Comparison of ENCODE assay signal across 33 cellular contexts in the genomic region with DNA sequence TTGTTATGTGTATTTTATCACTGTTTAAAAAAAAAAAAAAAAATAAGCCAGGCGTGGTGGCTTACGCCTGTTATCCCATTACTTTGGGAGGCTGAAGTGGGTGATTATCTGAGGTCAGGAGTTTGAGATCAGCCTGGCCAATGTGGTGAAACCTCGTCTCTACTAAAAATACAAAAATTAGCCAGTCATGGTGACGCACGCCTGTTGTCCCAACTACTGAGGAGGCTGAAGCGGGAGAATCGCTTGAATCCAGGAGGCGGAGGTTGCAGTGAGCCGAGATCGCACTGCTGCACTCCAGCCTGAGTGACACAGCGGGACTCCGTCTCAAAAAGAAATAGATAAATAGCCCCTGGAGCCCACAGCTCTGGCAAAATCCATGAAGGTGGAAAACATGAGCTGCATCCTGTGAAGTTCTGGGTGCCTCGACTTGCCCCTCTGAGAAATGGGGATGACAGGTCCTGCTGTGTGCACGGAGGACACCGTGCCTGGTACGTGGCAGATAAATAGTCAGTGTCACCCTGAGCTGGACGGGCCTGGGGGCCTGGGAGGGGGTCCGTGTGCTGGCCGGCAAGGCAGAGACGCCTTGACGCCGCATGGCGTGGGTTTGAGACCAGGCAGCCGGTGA. TPM values are rescaled to one million over a fixed set of nuclear protein-coding genes. Genes with fewer than 3 reads are reported as not detected.
DNase-seq lines count a peak whose midpoint lies in the region; ATAC-seq, FAIRE-seq and TF ChIP-seq lines count a peak whose summit lies in the region.
"Had no signal": no experiment of that assay in that cellular context is flagged by ENCODE, and none has a peak within 500 bp of the region (broad histone marks: within the 10 kb centered on the region; RNA-seq: fewer than 3 reads in every experiment).

No MANE protein-coding gene starts in this region.

- DNase-seq in HepG2 (ENCODE audit: low spot score) (no peak), right lobe of liver (no peak), NT2/D1 (ENCODE audit: low read depth, low spot score) (no peak), K562 (ENCODE audit: extremely low read depth in 1 of 4, low spot score in 3 of 4) (no peak), NCI-H526 treated with DMSO at 0.1 percent for 48 hours (lab: John Stamatoyannopoulos, UW) (no peak), foreskin melanocyte (no peak)
- no peak for DNase-seq in stimulated activated CD4-positive, alpha-beta T cell treated with anti-CD3 and anti-CD28 coated beads, Interleukin-4, amount 100 ng/mL, for 1 hour
- DNase-seq: ACHN; BE2C; C1 segment of cervical spinal cord; CD4-positive, alpha-beta memory T cell; CD4-positive, CD25-positive, alpha-beta regulatory T cell; CD8-positive, alpha-beta memory T cell; COR-L47; DMS 273 treated with DMSO at 0.1 percent for 48 hours; DMS153; DMS53; DMS79; DND-41; EL; GDM1 had no signal

- TF ChIP-seq RAD21 in HepG2 (CRISPR knock-in tag; IDR thresholded peaks at IDR 0.05) = no peak
- no peak for TF ChIP-seq RAD21 in K562 (CRISPR knock-in tag; conservative IDR thresholded peaks at IDR 0.05 in 1 of 2, IDR thresholded peaks at IDR 0.05 in 1 of 2)

- H3K4me2 ChIP-seq in HepG2 (ENCODE audit: low read depth, low read length) (no peak overlapping the region), K562 (ENCODE audit: insufficient read depth, low read length) (no peak overlapping the region)
- H3K4me2 ChIP-seq: BLaER1 had no signal

- H3K9me3 ChIP-seq in HepG2 (ENCODE audit: low read length) = no peaks in the 10 kb centered on the region
- no peaks in the 10 kb centered on the region for H3K9me3 ChIP-seq in right lobe of liver
- H3K9me3 ChIP-seq in NT2/D1 (ENCODE audit: insufficient read depth, low read length) = no peaks in the 10 kb centered on the region
- no peaks in the 10 kb centered on the region for H3K9me3 ChIP-seq in K562 (replicated peaks; ENCODE audit: control insufficient read depth, insufficient read depth, low read depth, low read length)
- H3K9me3 ChIP-seq: BE2C, BLaER1 had no signal

- H3K9ac ChIP-seq in HepG2 (ENCODE audit: insufficient read depth, low read depth, low read length) (no peak overlapping the region), NT2/D1 (ENCODE audit: insufficient read length, low read depth) (peak overlapping the region; percentile 1), K562 (ENCODE audit: insufficient read depth in 1 of 2, low read depth in 2 of 2, low read length in 2 of 2) (no peak overlapping the region)
- H3K9ac ChIP-seq: BLaER1 had no signal

- H3K27me3 ChIP-seq in HepG2 (ENCODE audit: control insufficient read depth in 1 of 2, insufficient read depth in 2 of 2, low read length in 2 of 2) (no peaks in the 10 kb centered on the region), right lobe of liver (peaks cover 0 to 4% of the 10 kb centered on the region in 2 donors), NT2/D1 (ENCODE audit: insufficient read depth, insufficient read length) (no peaks in the 10 kb centered on the region), K562 (ENCODE audit: control insufficient read depth in 2 of 2, insufficient read depth in 2 of 2, low read length in 2 of 2) (no peaks in the 10 kb centered on the region; a peak in 1 of 5 replicates)
- H3K27me3 ChIP-seq: BLaER1 had no signal

- TF ChIP-seq POLR2A in HepG2 (IDR thresholded peaks at IDR 0.05; ENCODE audit: insufficient read depth in 1 of 2, low read depth in 2 of 2, low read length in 2 of 2) = no peak
- TF ChIP-seq POLR2A in right lobe of liver (IDR thresholded peaks at IDR 0.05) = no peak
- TF ChIP-seq POLR2A in K562 (conservative IDR thresholded peaks at IDR 0.05) = no peak

- in situ Hi-C loops in HepG2 (cut with HindIII; ENCODE audit: extremely low pct_ligation_motif_present, low pct_unique_long_range_greater_than_20kb) (no loop called here), K562 (cut with MboI) (no loop called here)

- H3K27ac ChIP-seq in HepG2 (ENCODE audit: extremely low read length, insufficient read depth, low read length) (no peak overlapping the region), right lobe of liver (no peak overlapping the region), K562 (ENCODE audit: extremely low read depth, low read depth, low read length) (no peak overlapping the region)
- H3K27ac ChIP-seq: 22Rv1, BLaER1 had no signal

- no peaks in the 10 kb centered on the region for H3K9me1 ChIP-seq in K562 (ENCODE audit: control insufficient read depth, insufficient read depth, low read length)

- ATAC-seq in HepG2 = no peak
- no peak for ATAC-seq in right lobe of liver
- no peak for ATAC-seq in K562
- peak; percentile 15 for ATAC-seq in esophagus mucosa
- ATAC-seq: GM12878 had no signal

- TF ChIP-seq CTCF in HepG2 (CRISPR knock-in tag; IDR thresholded peaks at IDR 0.05) (no peak), right lobe of liver (IDR thresholded peaks at IDR 0.05) (no peak), K562 (IDR thresholded peaks at IDR 0.05 in 2 of 3, conservative IDR thresholded peaks at IDR 0.05 in 1 of 3; ENCODE audit: insufficient read depth in 2 of 3, low read depth in 1 of 3, low read length in 3 of 3) (no peak)

- CTCF ChIA-PET in HepG2 (lab: Yijun Ruan, JAX; ENCODE audit: low intra/inter-chr PET ratio, low total read pairs) (no interaction called here), K562 (lab: Yijun Ruan, JAX; ENCODE audit: low intra/inter-chr PET ratio) (no interaction called here)

- H2AFZ ChIP-seq in HepG2 (ENCODE audit: low read length) (no peak overlapping the region), K562 (ENCODE audit: low read depth, low read length) (no peak overlapping the region)

- H4K20me1 ChIP-seq in HepG2 (ENCODE audit: insufficient read depth, low read length) (no peaks in the 10 kb centered on the region), K562 (replicated peaks; ENCODE audit: control insufficient read depth, insufficient read depth, low read length) (no peaks in the 10 kb centered on the region; the same call in 1 of the 2 replicates)
- H4K20me1 ChIP-seq: BLaER1 had no signal

- H3K79me2 ChIP-seq in HepG2 (ENCODE audit: insufficient read depth, low read length) (no peaks in the 10 kb centered on the region), K562 (ENCODE audit: control insufficient read depth, insufficient read depth, low read length) (no peaks in the 10 kb centered on the region)

- H3K36me3 ChIP-seq in HepG2 (replicated peaks in 1 of 2; ENCODE audit: control insufficient read depth in 1 of 2, insufficient read depth in 2 of 2, low read length in 2 of 2) = no peaks in the 10 kb centered on the region
- no peaks in the 10 kb centered on the region for H3K36me3 ChIP-seq in right lobe of liver
- peaks cover 18% of the 10 kb centered on the region for H3K36me3 ChIP-seq in NT2/D1 (ENCODE audit: insufficient read depth, insufficient read length, low read length)
- H3K36me3 ChIP-seq in K562 (ENCODE audit: control insufficient read depth, insufficient read depth, low read length) = peaks cover 3% of the 10 kb centered on the region; the same call in 1 of the 3 replicates
- H3K36me3 ChIP-seq: BE2C had no signal

- 73% methylated on average over 22 of the region's 24 CpGs for WGBS in HepG2 (ENCODE audit: low lambda C conversion rate)
- WGBS in right lobe of liver (ENCODE audit: insufficient coverage, low coverage, low lambda C conversion rate, missing lambda C conversion rate) = 82% methylated on average over 15 of the region's 24 CpGs
- WGBS in K562 (ENCODE audit: insufficient coverage, low coverage, missing lambda C conversion rate) = 35% methylated on average over 22 of the region's 24 CpGs

- no peak overlapping the region for H3K4me3 ChIP-seq in HepG2 (replicated peaks in 1 of 3; ENCODE audit: insufficient read depth in 1 of 3, low read depth in 2 of 3, low read length in 3 of 3)
- no peak overlapping the region for H3K4me3 ChIP-seq in right lobe of liver
- H3K4me3 ChIP-seq in NT2/D1 (ENCODE audit: insufficient read length, low read depth) = no peak overlapping the region
- H3K4me3 ChIP-seq in K562 = no peak overlapping the region
- H3K4me3 ChIP-seq: BLaER1, GM12878 had no signal

- H3K4me1 ChIP-seq in HepG2 (ENCODE audit: insufficient read depth, low read length) = no peaks in the 10 kb centered on the region
- H3K4me1 ChIP-seq in right lobe of liver = no peaks in the 10 kb centered on the region
- peaks cover 2% of the 10 kb centered on the region for H3K4me1 ChIP-seq in NT2/D1 (ENCODE audit: insufficient read depth, insufficient read length)
- H3K4me1 ChIP-seq in K562 (replicated peaks in 1 of 2; ENCODE audit: control insufficient read depth in 2 of 2, insufficient read depth in 2 of 2, low read length in 2 of 2) = peaks cover 0 to 8% of the 10 kb centered on the region in 2 experiments; a peak in 2 of 5 replicates
- H3K4me1 ChIP-seq: BE2C had no signal

- no peak for TF ChIP-seq EP300 in HepG2 (IDR thresholded peaks at IDR 0.05; ENCODE audit: low read depth in 2 of 2, low read length in 2 of 2)
- no peak for TF ChIP-seq EP300 in HepG2 (CRISPR knock-in tag; IDR thresholded peaks at IDR 0.05; ENCODE audit: borderline replicate concordance)
- TF ChIP-seq EP300 in K562 (IDR thresholded peaks at IDR 0.05; ENCODE audit: low read length) = no peak

- BruUV-seq in HepG2 (replicated peaks; lab: Mats Ljungman, UMichigan) (no TSS peak), K562 (replicated peaks; lab: Mats Ljungman, UMichigan) (no TSS peak)

- intact Hi-C loops in HepG2 (cut with micrococcal nuclease; ENCODE audit: unreplicated experiment) (no loop called here), right lobe of liver (cut with DNase I) (no loop called here), K562 (cut with micrococcal nuclease) (no loop called here)

- FAIRE-seq in HepG2 (lab: Jason Lieb, UNC) (no peak), K562 (lab: Jason Lieb, UNC) (no peak)
- FAIRE-seq: GM12878, GM12892, GM18507 had no signal

- POLR2A ChIA-PET in HepG2 (lab: Yijun Ruan, JAX) = no interaction called here
- POLR2A ChIA-PET in K562 (lab: Yijun Ruan, JAX) = interaction anchor here (0.8 kb wide), 1 partner anchor 17 kb away, joined by 3 read pairs; no protein-coding TSS in a partner anchor

RNA-seq across cellular contexts. Expression of a gene that starts 6.3 kb away (rescaled TPM):
- total RNA-seq in HepG2 (2016; rRNA removed; fragmentation: Illumina TruSeq; extraction: Trizol) (0.14 and 0.31 TPM in 2 replicates), right lobe of liver (1 to 10 TPM in 1 of 6 experiments, under 1 TPM in 5; 0.07 to 1.6 (median 0.34) TPM), K562 (2014; rRNA removed) (0.05 and 0.73 TPM in 2 replicates), K562 (2014; rRNA removed; fragmentation: Illumina TruSeq; extraction: Trizol) (0.07 and 0.26 TPM in 2 replicates), K562 (2015; rRNA removed; fragmentation: Illumina TruSeq; extraction: Trizol) (0.36 and 0.41 TPM in 2 replicates), K562 (2021) (0.29 and 0.49 TPM in 2 replicates), esophagus mucosa (not detected)
- 0.35 TPM in 1 of 2 replicates, not detected in the other for total RNA-seq in HepG2 (2016; cell fraction: cytosol; rRNA removed; fragmentation: Illumina TruSeq; extraction: Trizol; ENCODE audit: low read depth)
- total RNA-seq in HepG2 (2016; cell fraction: insoluble cytoplasmic fraction; rRNA removed; fragmentation: Illumina TruSeq; extraction: Trizol) = 0.16 and 0.30 TPM in 2 replicates
- total RNA-seq in HepG2 (2016; cell fraction: membrane; rRNA removed; fragmentation: Illumina TruSeq; extraction: Trizol) = 0.12 and 0.28 TPM in 2 replicates
- 0.66 and 0.68 TPM in 2 replicates for total RNA-seq in HepG2 (2016; cell fraction: nucleus; rRNA removed; fragmentation: Illumina TruSeq; extraction: Trizol)
- polyA plus RNA-seq in HepG2 (2011; rRNA removed) (0.84 and 0.91 TPM in 2 replicates), K562 (2011; rRNA removed) (0.28 and 0.38 TPM in 2 replicates), K562 (2014; fragmentation: Illumina TruSeq; extraction: Trizol) (0.22 and 0.39 TPM in 2 replicates), K562 (2014; fragmentation: Nextera tagmentation; extraction: Ambion mirVana) (under 1 TPM; 0.01 to 0.07 TPM), K562 (2014; rRNA removed) (0.27 and 0.56 TPM in 2 replicates)
- 0.23 and 0.43 TPM in 2 replicates for polyA plus RNA-seq in HepG2 (2011; cell fraction: cytosol; rRNA removed)
- 3.4 and 3.5 TPM in 2 replicates for polyA plus RNA-seq in HepG2 (2011; cell fraction: nucleus; rRNA removed)
- 2.1 and 2.4 TPM in 2 replicates for polyA plus RNA-seq in HepG2 (2012)
- 0.07 and 0.20 TPM in 2 replicates for polyA plus RNA-seq in HepG2 (2016; cell fraction: cytosol; fragmentation: Illumina TruSeq; extraction: Trizol; ENCODE audit: low read depth)
- 0.19 and 0.47 TPM in 2 replicates for polyA plus RNA-seq in HepG2 (2016; cell fraction: insoluble cytoplasmic fraction; fragmentation: Illumina TruSeq; extraction: Trizol; ENCODE audit: low read depth)
- polyA plus RNA-seq in HepG2 (2016; cell fraction: membrane; fragmentation: Illumina TruSeq; extraction: Trizol; ENCODE audit: low read depth) = 0.15 and 0.30 TPM in 2 replicates
- polyA plus RNA-seq in HepG2 (2016; cell fraction: nucleus; fragmentation: Illumina TruSeq; extraction: Trizol; ENCODE audit: insufficient read depth, low read depth) = 1.6 and 1.9 TPM in 2 replicates
- 0.44 and 0.56 TPM in 2 replicates for polyA minus RNA-seq in HepG2 (2011; rRNA and poly(A)+ RNA removed; ENCODE audit: low replicate concordance)
- polyA minus RNA-seq in HepG2 (2011; cell fraction: cytosol; rRNA and poly(A)+ RNA removed) = 0.40 TPM in 1 of 2 replicates, not detected in the other
- polyA minus RNA-seq in HepG2 (2011; cell fraction: nucleus; rRNA and poly(A)+ RNA removed) = 0.75 and 0.77 TPM in 2 replicates
- 0.18 and 0.69 TPM in 2 replicates for total RNA-seq in K562 (2011; cell fraction: chromatin; rRNA removed; ENCODE audit: low replicate concordance)
- total RNA-seq in K562 (2011; cell fraction: nucleolus; rRNA removed) = 0.50 and 0.53 TPM in 2 replicates
- 0.81 and 0.99 TPM in 2 replicates for total RNA-seq in K562 (2011; cell fraction: nucleoplasm; rRNA removed)
- polyA plus RNA-seq in K562 (2011; cell fraction: cytosol; rRNA removed) = 0.21 and 0.25 TPM in 2 replicates
- polyA plus RNA-seq in K562 (2011; cell fraction: nucleus; rRNA removed) = 1.4 and 2.7 TPM in 2 replicates
- 0.52 and 0.54 TPM in 2 replicates for polyA plus RNA-seq in K562 (2012)
- polyA minus RNA-seq in K562 (2011; rRNA and poly(A)+ RNA removed) = 0.18 and 0.30 TPM in 2 replicates
- not detected in 2 replicates for polyA minus RNA-seq in K562 (2011; cell fraction: cytosol; rRNA and poly(A)+ RNA removed)
- 0.27 and 0.44 TPM in 2 replicates for polyA minus RNA-seq in K562 (2011; cell fraction: nucleus; rRNA and poly(A)+ RNA removed)
- total RNA-seq: A172, GM12878 had no signal
- polyA plus RNA-seq: AG04450; CD14-positive monocyte; CD4-positive, CD25-positive, alpha-beta regulatory T cell; CD8-positive, alpha-beta memory T cell had no signal

RNA-seq across cellular contexts. Expression of a gene that starts 32.4 kb away (rescaled TPM):
- total RNA-seq in HepG2 (2016; rRNA removed; fragmentation: Illumina TruSeq; extraction: Trizol) (20.0 and 56.0 TPM in 2 replicates), right lobe of liver (10 to 100 TPM; 32.0 to 59.9 (median 40.4) TPM), K562 (2014; rRNA removed) (49.3 and 79.1 TPM in 2 replicates), K562 (2014; rRNA removed; fragmentation: Illumina TruSeq; extraction: Trizol) (11.6 and 20.2 TPM in 2 replicates), K562 (2015; rRNA removed; fragmentation: Illumina TruSeq; extraction: Trizol) (39.7 and 47.4 TPM in 2 replicates), K562 (2021) (120 and 126 TPM in 2 replicates), esophagus mucosa (37.5 TPM)
- 14.5 and 16.6 TPM in 2 replicates for total RNA-seq in HepG2 (2016; cell fraction: cytosol; rRNA removed; fragmentation: Illumina TruSeq; extraction: Trizol; ENCODE audit: low read depth)
- total RNA-seq in HepG2 (2016; cell fraction: insoluble cytoplasmic fraction; rRNA removed; fragmentation: Illumina TruSeq; extraction: Trizol) = 22.2 and 58.2 TPM in 2 replicates
- 36.2 and 36.4 TPM in 2 replicates for total RNA-seq in HepG2 (2016; cell fraction: membrane; rRNA removed; fragmentation: Illumina TruSeq; extraction: Trizol)
- total RNA-seq in HepG2 (2016; cell fraction: nucleus; rRNA removed; fragmentation: Illumina TruSeq; extraction: Trizol) = 45.5 and 60.9 TPM in 2 replicates
- polyA plus RNA-seq in HepG2 (2011; rRNA removed) (42.6 and 55.5 TPM in 2 replicates), K562 (2011; rRNA removed) (39.6 and 55.9 TPM in 2 replicates), K562 (2014; fragmentation: Illumina TruSeq; extraction: Trizol) (25.6 and 56.1 TPM in 2 replicates), K562 (2014; fragmentation: Nextera tagmentation; extraction: Ambion mirVana) (1 to 10 TPM; 3.8 to 5.9 TPM), K562 (2014; rRNA removed) (58.0 and 62.8 TPM in 2 replicates)
- 34.0 and 56.6 TPM in 2 replicates for polyA plus RNA-seq in HepG2 (2011; cell fraction: cytosol; rRNA removed)
- 87.2 and 112 TPM in 2 replicates for polyA plus RNA-seq in HepG2 (2011; cell fraction: nucleus; rRNA removed)
- 29.1 and 45.2 TPM in 2 replicates for polyA plus RNA-seq in HepG2 (2012)
- polyA plus RNA-seq in HepG2 (2016; cell fraction: cytosol; fragmentation: Illumina TruSeq; extraction: Trizol; ENCODE audit: low read depth) = 21.6 and 23.7 TPM in 2 replicates
- polyA plus RNA-seq in HepG2 (2016; cell fraction: insoluble cytoplasmic fraction; fragmentation: Illumina TruSeq; extraction: Trizol; ENCODE audit: low read depth) = 19.8 and 29.4 TPM in 2 replicates
- 31.3 and 31.9 TPM in 2 replicates for polyA plus RNA-seq in HepG2 (2016; cell fraction: membrane; fragmentation: Illumina TruSeq; extraction: Trizol; ENCODE audit: low read depth)
- polyA plus RNA-seq in HepG2 (2016; cell fraction: nucleus; fragmentation: Illumina TruSeq; extraction: Trizol; ENCODE audit: insufficient read depth, low read depth) = 109 and 110 TPM in 2 replicates
- 99.1 and 126 TPM in 2 replicates for polyA minus RNA-seq in HepG2 (2011; rRNA and poly(A)+ RNA removed; ENCODE audit: low replicate concordance)
- 41.8 and 46.2 TPM in 2 replicates for polyA minus RNA-seq in HepG2 (2011; cell fraction: cytosol; rRNA and poly(A)+ RNA removed)
- 16.4 and 18.6 TPM in 2 replicates for polyA minus RNA-seq in HepG2 (2011; cell fraction: nucleus; rRNA and poly(A)+ RNA removed)
- total RNA-seq in K562 (2011; cell fraction: chromatin; rRNA removed; ENCODE audit: low replicate concordance) = 48.8 and 166 TPM in 2 replicates
- total RNA-seq in K562 (2011; cell fraction: nucleolus; rRNA removed) = 171 and 189 TPM in 2 replicates
- 87.3 and 91.6 TPM in 2 replicates for total RNA-seq in K562 (2011; cell fraction: nucleoplasm; rRNA removed)
- polyA plus RNA-seq in K562 (2011; cell fraction: cytosol; rRNA removed) = 53.3 and 119 TPM in 2 replicates
- polyA plus RNA-seq in K562 (2011; cell fraction: nucleus; rRNA removed) = 113 and 190 TPM in 2 replicates
- 69.1 and 86.6 TPM in 2 replicates for polyA plus RNA-seq in K562 (2012)
- 11.0 and 30.4 TPM in 2 replicates for polyA minus RNA-seq in K562 (2011; rRNA and poly(A)+ RNA removed)
- polyA minus RNA-seq in K562 (2011; cell fraction: cytosol; rRNA and poly(A)+ RNA removed) = 50.3 and 58.3 TPM in 2 replicates
- polyA minus RNA-seq in K562 (2011; cell fraction: nucleus; rRNA and poly(A)+ RNA removed) = 23.9 and 31.8 TPM in 2 replicates

RNA-seq across cellular contexts. Expression of a gene that starts 39.6 kb away (rescaled TPM):
- 0.07 TPM in 1 of 2 replicates, not detected in the other for total RNA-seq in HepG2 (2016; rRNA removed; fragmentation: Illumina TruSeq; extraction: Trizol)
- total RNA-seq in HepG2 (2016; cell fraction: cytosol; rRNA removed; fragmentation: Illumina TruSeq; extraction: Trizol; ENCODE audit: low read depth) = not detected in 2 replicates
- 0.09 TPM in 1 of 2 replicates, not detected in the other for total RNA-seq in HepG2 (2016; cell fraction: insoluble cytoplasmic fraction; rRNA removed; fragmentation: Illumina TruSeq; extraction: Trizol)
- total RNA-seq in HepG2 (2016; cell fraction: membrane; rRNA removed; fragmentation: Illumina TruSeq; extraction: Trizol) = not detected in 2 replicates
- not detected in 2 replicates for total RNA-seq in HepG2 (2016; cell fraction: nucleus; rRNA removed; fragmentation: Illumina TruSeq; extraction: Trizol)
- 0.09 and 0.33 TPM in 2 replicates for polyA plus RNA-seq in HepG2 (2011; rRNA removed)
- polyA plus RNA-seq in HepG2 (2011; cell fraction: cytosol; rRNA removed) = not detected in 2 replicates
- polyA plus RNA-seq in HepG2 (2011; cell fraction: nucleus; rRNA removed) = 1.2 and 1.8 TPM in 2 replicates
- polyA plus RNA-seq in HepG2 (2012) = not detected in 2 replicates
- polyA plus RNA-seq in HepG2 (2016; cell fraction: cytosol; fragmentation: Illumina TruSeq; extraction: Trizol; ENCODE audit: low read depth) = not detected in 2 replicates
- not detected in 2 replicates for polyA plus RNA-seq in HepG2 (2016; cell fraction: insoluble cytoplasmic fraction; fragmentation: Illumina TruSeq; extraction: Trizol; ENCODE audit: low read depth)
- not detected in 2 replicates for polyA plus RNA-seq in HepG2 (2016; cell fraction: membrane; fragmentation: Illumina TruSeq; extraction: Trizol; ENCODE audit: low read depth)
- polyA plus RNA-seq in HepG2 (2016; cell fraction: nucleus; fragmentation: Illumina TruSeq; extraction: Trizol; ENCODE audit: insufficient read depth, low read depth) = 0.29 TPM in 1 of 2 replicates, not detected in the other
- 0.19 TPM in 1 of 2 replicates, not detected in the other for polyA minus RNA-seq in HepG2 (2011; rRNA and poly(A)+ RNA removed; ENCODE audit: low replicate concordance)
- polyA minus RNA-seq in HepG2 (2011; cell fraction: cytosol; rRNA and poly(A)+ RNA removed) = not detected in 2 replicates
- 0.25 TPM in 1 of 2 replicates, not detected in the other for polyA minus RNA-seq in HepG2 (2011; cell fraction: nucleus; rRNA and poly(A)+ RNA removed)
- 1 to 10 TPM in 3 of 6 experiments, under 1 TPM in 3; 0.53 to 2.2 (median 0.97) TPM for total RNA-seq in right lobe of liver
- not detected in 2 replicates for total RNA-seq in K562 (2011; cell fraction: chromatin; rRNA removed; ENCODE audit: low replicate concordance)
- total RNA-seq in K562 (2011; cell fraction: nucleolus; rRNA removed) = not detected in 2 replicates
- total RNA-seq in K562 (2011; cell fraction: nucleoplasm; rRNA removed) = not detected in 2 replicates
- total RNA-seq in K562 (2014; rRNA removed) = not detected in 2 replicates
- not detected in 2 replicates for total RNA-seq in K562 (2014; rRNA removed; fragmentation: Illumina TruSeq; extraction: Trizol)
- not detected in 2 replicates for total RNA-seq in K562 (2015; rRNA removed; fragmentation: Illumina TruSeq; extraction: Trizol)
- total RNA-seq in K562 (2021) = 0.18 and 0.27 TPM in 2 replicates
- polyA plus RNA-seq in K562 (2011; rRNA removed) = not detected in 2 replicates
- polyA plus RNA-seq in K562 (2011; cell fraction: cytosol; rRNA removed) = 0.04 TPM in 1 of 2 replicates, not detected in the other
- 0.08 and 0.53 TPM in 2 replicates for polyA plus RNA-seq in K562 (2011; cell fraction: nucleus; rRNA removed)
- polyA plus RNA-seq in K562 (2012) = not detected in 2 replicates
- polyA plus RNA-seq in K562 (2014; fragmentation: Illumina TruSeq; extraction: Trizol) = not detected in 2 replicates
- not detected for polyA plus RNA-seq in K562 (2014; fragmentation: Nextera tagmentation; extraction: Ambion mirVana)
- polyA plus RNA-seq in K562 (2014; rRNA removed) = 0.07 TPM in 1 of 2 replicates, not detected in the other
- not detected in 2 replicates for polyA minus RNA-seq in K562 (2011; rRNA and poly(A)+ RNA removed)
- not detected in 2 replicates for polyA minus RNA-seq in K562 (2011; cell fraction: cytosol; rRNA and poly(A)+ RNA removed)
- polyA minus RNA-seq in K562 (2011; cell fraction: nucleus; rRNA and poly(A)+ RNA removed) = 0.13 TPM in 1 of 2 replicates, not detected in the other
- total RNA-seq in esophagus mucosa = 1.1 TPM
- total RNA-seq: A673, Daoy, G401 had no signal
- polyA plus RNA-seq: AG04450 had no signal
